In the genomic region with DNA sequence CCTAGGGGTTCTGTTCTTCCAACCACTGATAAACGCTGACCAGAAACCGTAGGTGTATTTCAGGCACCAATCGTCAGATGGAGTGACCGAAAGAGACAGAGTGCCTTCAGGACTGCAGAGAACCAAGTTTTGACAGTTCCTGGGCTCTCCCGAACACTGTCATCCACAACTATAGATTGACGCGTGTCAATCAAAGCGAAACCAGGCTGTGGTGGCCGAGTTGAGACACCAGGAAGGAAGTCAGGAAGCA, we compare ENCODE assay signal across 8 cellular contexts. TPM values are rescaled to one million over a fixed set of nuclear protein-coding genes. Genes with fewer than 3 reads are reported as not detected.
DNase-seq lines count a peak whose midpoint lies in the region; ATAC-seq, FAIRE-seq and TF ChIP-seq lines count a peak whose summit lies in the region.

No MANE protein-coding gene starts in this region.

- H3K4me3 ChIP-seq in HEK293 (ENCODE audit: low read depth, low read length), result peak overlapping the region; percentile 78
- H3K4me3 ChIP-seq in PC-3 (ENCODE audit: low read length), result peak overlapping the region; percentile 82
- H3K4me3 ChIP-seq in epithelial cell of esophagus (ENCODE audit: low read length), result peak overlapping the region; percentile 93
- peak overlapping the region; percentile 79 for H3K4me3 ChIP-seq in trophoblast cell (ENCODE audit: low read depth, low read length)

- H3K4me1 ChIP-seq in HEK293 (ENCODE audit: control insufficient read depth, insufficient read depth, low read length) (peaks cover 8% of the 10 kb centered on the region), PC-3 (ENCODE audit: insufficient read depth, low read length) (peaks cover 10% of the 10 kb centered on the region), trophoblast cell (ENCODE audit: control insufficient read depth in 1 of 2, insufficient read depth in 2 of 2, low read length in 2 of 2) (peaks cover 9 to 10% of the 10 kb centered on the region in 2 experiments)

- CTCF ChIA-PET in HEK293 (lab: Yijun Ruan, JAX), result interaction anchor here (0.7 to 1.9 kb wide), 10 partner anchors 26 to 487 kb away, joined by 3 to 19 read pairs (median 4); partner anchors contain the start of gene BORCS6
- CTCF ChIA-PET in PC-3 (lab: Charles Lee), result interaction anchor here (0.6 kb wide), 1 partner anchor 24 kb away, joined by 4 read pairs; no protein-coding TSS in a partner anchor

- intact Hi-C loops in PC-3 (cut with micrococcal nuclease), result loop anchor here (1.0 to 5.0 kb wide), 3 partner anchors 24 to 102 kb away; no protein-coding TSS in a partner anchor

- peak overlapping the region; percentile 79 for H3K14ac ChIP-seq in trophoblast cell (ENCODE audit: low read length)

- no peaks in the 10 kb centered on the region for H3K79me2 ChIP-seq in PC-3 (ENCODE audit: low read length)
- peaks cover 16% of the 10 kb centered on the region for H3K79me2 ChIP-seq in trophoblast cell (ENCODE audit: control insufficient read depth, insufficient read depth, low read length, poor library complexity)

- no peak overlapping the region for H2BK120ac ChIP-seq in trophoblast cell (ENCODE audit: insufficient read depth, low read length, poor library complexity)

- ATAC-seq in GM18499 (IDR thresholded peaks at IDR 0.05; ENCODE audit: insufficient read depth, unreplicated experiment), result peak; percentile 16
- peak; percentile 44; the same call in 1 of the 2 replicates for ATAC-seq in PC-3

- H3K23ac ChIP-seq in trophoblast cell (ENCODE audit: low read length), result no peak overlapping the region

- WGBS in trophoblast cell (ENCODE audit: extremely low coverage, insufficient coverage, insufficient read length), result no CpG with 5 or more reads among the region's 9 CpGs

- H3F3A ChIP-seq in PC-3 (ENCODE audit: low read length, unreplicated experiment), result peaks cover 4% of the 10 kb centered on the region

- peak overlapping the region; percentile 92 for H4K8ac ChIP-seq in trophoblast cell (ENCODE audit: low read depth, low read length)

- POLR2A ChIA-PET in HEK293 (lab: Yijun Ruan, JAX), result interaction anchor here (0.7 to 9.6 kb wide), 21 partner anchors 13 to 112 kb away, joined by 3 to 218 read pairs (median 8); partner anchors contain the start of genes ALOXE3, AURKB, BORCS6 and CTC1
- POLR2A ChIA-PET in PC-3 (lab: Charles Lee; ENCODE audit: unreplicated experiment), result interaction anchor here (0.6 kb wide), 1 partner anchor 35 kb away, joined by 4 read pairs; no protein-coding TSS in a partner anchor

- peak overlapping the region; percentile 93 for H3K9ac ChIP-seq in PC-3 (ENCODE audit: low read length)
- peak overlapping the region; percentile 18 for H3K9ac ChIP-seq in trophoblast cell (ENCODE audit: low read length)

- H3K9me3 ChIP-seq in HEK293 (ENCODE audit: control insufficient read depth, insufficient read depth, low read depth, low read length) (no peaks in the 10 kb centered on the region), PC-3 (ENCODE audit: low read length) (no peaks in the 10 kb centered on the region), trophoblast cell (ENCODE audit: insufficient read depth, low read depth, low read length) (no peaks in the 10 kb centered on the region)

- H4K12ac ChIP-seq in trophoblast cell (ENCODE audit: low read depth, low read length), result no peak overlapping the region

- H3K27me3 ChIP-seq in PC-3 (ENCODE audit: low read length) (no peaks in the 10 kb centered on the region), trophoblast cell (ENCODE audit: insufficient read depth, low read length) (no peaks in the 10 kb centered on the region)

- DNase-seq in PC-3 (no peak), epithelial cell of esophagus (ENCODE audit: low read depth) (no peak), trophoblast cell (no peak), retina (no peak), NCI-H2081 (lab: John Stamatoyannopoulos, UW) (no peak), HTR-8/SVneo (ENCODE audit: insufficient read length, low spot score) (no peak)

- peak overlapping the region; percentile 70 for H3K27ac ChIP-seq in HEK293 (ENCODE audit: extremely low read depth, low read depth, low read length)
- peak overlapping the region; percentile 91 for H3K27ac ChIP-seq in PC-3 (ENCODE audit: low read length)
- H3K27ac ChIP-seq in trophoblast cell (ENCODE audit: low read depth, low read length), result peak overlapping the region; percentile 83

- FAIRE-seq in HTR-8/SVneo (lab: Jason Lieb, UNC), result no peak

- no peak for TF ChIP-seq CTCF in HEK293 (tag by site-specific recombination; IDR thresholded peaks at IDR 0.05)
- no peak for TF ChIP-seq CTCF in PC-3 (conservative IDR thresholded peaks at IDR 0.05; ENCODE audit: low read depth, low read length)
- no peak for TF ChIP-seq CTCF in epithelial cell of esophagus (IDR thresholded peaks at IDR 0.05; ENCODE audit: insufficient read depth, low read depth, low read length, missing control alignments)

- no peak overlapping the region for H2BK12ac ChIP-seq in trophoblast cell (ENCODE audit: low read length)

- peak overlapping the region; percentile 15 for H2AK5ac ChIP-seq in trophoblast cell (ENCODE audit: low read length)

- H3K4me2 ChIP-seq in PC-3 (ENCODE audit: low read length) (peak overlapping the region; percentile 96), trophoblast cell (ENCODE audit: low read length) (peak overlapping the region; percentile 84)

- no peaks in the 10 kb centered on the region for H4K20me1 ChIP-seq in PC-3 (ENCODE audit: low read length)

- H3K79me1 ChIP-seq in trophoblast cell (ENCODE audit: low read length), result peaks cover 22% of the 10 kb centered on the region

- H3K4ac ChIP-seq in trophoblast cell (ENCODE audit: low read depth, low read length), result no peak overlapping the region

- H3K18ac ChIP-seq in trophoblast cell (ENCODE audit: low read length), result peak overlapping the region; percentile 18

- peaks cover 0 to 3% of the 10 kb centered on the region in 2 experiments; a peak in 1 of 3 replicates for H3K36me3 ChIP-seq in HEK293 (ENCODE audit: control insufficient read depth in 2 of 2, insufficient read depth in 1 of 2, low read length in 2 of 2)
- H3K36me3 ChIP-seq in PC-3 (ENCODE audit: low read depth, low read length), result no peaks in the 10 kb centered on the region
- peaks cover 0 to 2% of the 10 kb centered on the region in 2 experiments for H3K36me3 ChIP-seq in trophoblast cell (ENCODE audit: control insufficient read depth in 1 of 2, insufficient read depth in 2 of 2, low read length in 2 of 2)

- H2AFZ ChIP-seq in PC-3 (ENCODE audit: low read length), result no peak overlapping the region
- peak overlapping the region; percentile 30 for H2AFZ ChIP-seq in trophoblast cell (ENCODE audit: insufficient read depth, low read length, poor library complexity)

- BruUV-seq in PC-3 (replicated peaks; lab: Mats Ljungman, UMichigan), result no TSS peak

- H4K91ac ChIP-seq in trophoblast cell (ENCODE audit: low read depth, low read length), result no peak overlapping the region

- no peak overlapping the region for H2BK5ac ChIP-seq in trophoblast cell (ENCODE audit: low read depth, low read length, poor library complexity)

- H3K9me2 ChIP-seq in PC-3 (replicated peaks; ENCODE audit: low read length), result no peaks in the 10 kb centered on the region

TF ChIP-seq in HEK293, 187 proteins besides CTCF, POLR2A, EP300 and RAD21 (continues in another document):
- TF ChIP-seq ZNF324 (tag by site-specific recombination; IDR thresholded peaks at IDR 0.05) (no peak), ZNF10 (tag by site-specific recombination; IDR thresholded peaks at IDR 0.05) (peak; percentile 95), ZFP41 (tag by site-specific recombination; IDR thresholded peaks at IDR 0.05; ENCODE audit: borderline replicate concordance) (no peak), BCL11A (tag by site-specific recombination; IDR thresholded peaks at IDR 0.05; ENCODE audit: low read depth) (no peak), ZNF133 (tag by site-specific recombination; IDR thresholded peaks at IDR 0.05) (no peak)
- TF ChIP-seq, protein P1, sequence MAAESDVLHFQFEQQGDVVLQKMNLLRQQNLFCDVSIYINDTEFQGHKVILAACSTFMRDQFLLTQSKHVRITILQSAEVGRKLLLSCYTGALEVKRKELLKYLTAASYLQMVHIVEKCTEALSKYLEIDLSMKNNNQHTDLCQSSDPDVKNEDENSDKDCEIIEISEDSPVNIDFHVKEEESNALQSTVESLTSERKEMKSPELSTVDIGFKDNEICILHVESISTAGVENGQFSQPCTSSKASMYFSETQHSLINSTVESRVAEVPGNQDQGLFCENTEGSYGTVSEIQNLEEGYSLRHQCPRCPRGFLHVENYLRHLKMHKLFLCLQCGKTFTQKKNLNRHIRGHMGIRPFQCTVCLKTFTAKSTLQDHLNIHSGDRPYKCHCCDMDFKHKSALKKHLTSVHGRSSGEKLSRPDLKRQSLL (tag by site-specific recombination; IDR thresholded peaks at IDR 0.05), result no peak
- TF ChIP-seq, protein P2, sequence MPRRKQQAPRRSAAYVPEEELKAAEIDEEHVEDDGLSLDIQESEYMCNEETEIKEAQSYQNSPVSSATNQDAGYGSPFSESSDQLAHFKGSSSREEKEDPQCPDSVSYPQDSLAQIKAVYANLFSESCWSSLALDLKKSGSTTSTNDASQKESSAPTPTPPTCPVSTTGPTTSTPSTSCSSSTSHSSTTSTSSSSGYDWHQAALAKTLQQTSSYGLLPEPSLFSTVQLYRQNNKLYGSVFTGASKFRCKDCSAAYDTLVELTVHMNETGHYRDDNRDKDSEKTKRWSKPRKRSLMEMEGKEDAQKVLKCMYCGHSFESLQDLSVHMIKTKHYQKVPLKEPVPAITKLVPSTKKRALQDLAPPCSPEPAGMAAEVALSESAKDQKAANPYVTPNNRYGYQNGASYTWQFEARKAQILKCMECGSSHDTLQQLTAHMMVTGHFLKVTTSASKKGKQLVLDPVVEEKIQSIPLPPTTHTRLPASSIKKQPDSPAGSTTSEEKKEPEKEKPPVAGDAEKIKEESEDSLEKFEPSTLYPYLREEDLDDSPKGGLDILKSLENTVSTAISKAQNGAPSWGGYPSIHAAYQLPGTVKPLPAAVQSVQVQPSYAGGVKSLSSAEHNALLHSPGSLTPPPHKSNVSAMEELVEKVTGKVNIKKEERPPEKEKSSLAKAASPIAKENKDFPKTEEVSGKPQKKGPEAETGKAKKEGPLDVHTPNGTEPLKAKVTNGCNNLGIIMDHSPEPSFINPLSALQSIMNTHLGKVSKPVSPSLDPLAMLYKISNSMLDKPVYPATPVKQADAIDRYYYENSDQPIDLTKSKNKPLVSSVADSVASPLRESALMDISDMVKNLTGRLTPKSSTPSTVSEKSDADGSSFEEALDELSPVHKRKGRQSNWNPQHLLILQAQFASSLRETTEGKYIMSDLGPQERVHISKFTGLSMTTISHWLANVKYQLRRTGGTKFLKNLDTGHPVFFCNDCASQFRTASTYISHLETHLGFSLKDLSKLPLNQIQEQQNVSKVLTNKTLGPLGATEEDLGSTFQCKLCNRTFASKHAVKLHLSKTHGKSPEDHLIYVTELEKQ (tag by site-specific recombination; IDR thresholded peaks at IDR 0.05; ENCODE audit: borderline replicate concordance), result peak; percentile 100

RNA-seq across cellular contexts. Expression of gene AURKB, which starts 11.9 kb away (rescaled TPM):
- 72.3 and 82.9 TPM in 2 replicates for total RNA-seq in PC-3 (2014; rRNA removed)
- 77.1 and 81.2 TPM in 2 replicates for polyA plus RNA-seq in trophoblast cell (2013)

RNA-seq across cellular contexts. Expression of gene CTC1, which starts 25.6 kb away (rescaled TPM):
- total RNA-seq in PC-3 (2014; rRNA removed), result 7.8 and 8.4 TPM in 2 replicates
- polyA plus RNA-seq in trophoblast cell (2013), result 10.1 and 10.3 TPM in 2 replicates

RNA-seq across cellular contexts. Expression of gene PFAS, which starts 26.8 kb away (rescaled TPM):
- total RNA-seq in PC-3 (2014; rRNA removed), result 29.0 and 59.6 TPM in 2 replicates
- polyA plus RNA-seq in trophoblast cell (2013), result 13.3 and 14.4 TPM in 2 replicates

RNA-seq across cellular contexts. Expression of gene BORCS6, which starts 32.3 kb away (rescaled TPM):
- 5.9 and 7.3 TPM in 2 replicates for total RNA-seq in PC-3 (2014; rRNA removed)
- 3.3 and 3.6 TPM in 2 replicates for polyA plus RNA-seq in trophoblast cell (2013)

RNA-seq across cellular contexts. Expression of gene TMEM107, which starts 46.1 kb away (rescaled TPM):
- 19.0 and 26.6 TPM in 2 replicates for total RNA-seq in PC-3 (2014; rRNA removed)
- polyA plus RNA-seq in trophoblast cell (2013), result 7.4 and 7.6 TPM in 2 replicates
